ENCODE assay signal across 8 cellular contexts in genomic region chr2:65128297-65129190, GRCh38. TPM values are rescaled to one million over a fixed set of nuclear protein-coding genes. Genes with fewer than 3 reads are reported as not detected.
DNase-seq lines count a peak whose midpoint lies in the region; ATAC-seq and TF ChIP-seq lines count a peak whose summit lies in the region.

No MANE protein-coding gene starts in this region.

- H3K4me3 ChIP-seq in WERI-Rb-1 (ENCODE audit: low read depth, low read length) = peak overlapping the region; percentile 92
- peak overlapping the region; percentile 62 to 97 for H3K4me3 ChIP-seq in foreskin fibroblast (ENCODE audit: low read depth in 1 of 2, low read length in 2 of 2)

- no peaks in the 10 kb centered on the region for H3K27me3 ChIP-seq in WERI-Rb-1 (ENCODE audit: insufficient read depth, low read depth, severe bottlenecking)

- peak overlapping the region; percentile 97 for H3K27ac ChIP-seq in WERI-Rb-1

- ATAC-seq in HG02678 (IDR thresholded peaks at IDR 0.05; ENCODE audit: unreplicated experiment) (no peak), GM18511 (IDR thresholded peaks at IDR 0.05; ENCODE audit: unreplicated experiment) (no peak)

- TF ChIP-seq CTCF in WERI-Rb-1 (IDR thresholded peaks at IDR 0.05; ENCODE audit: low read depth, low read length) (no peak), foreskin fibroblast (IDR thresholded peaks at IDR 0.05; ENCODE audit: low read depth, low read length) (no peak)

- H3K9me3 ChIP-seq in WERI-Rb-1 (ENCODE audit: severe bottlenecking) = peaks cover 2% of the 10 kb centered on the region

- H3K36me3 ChIP-seq in WERI-Rb-1 = peaks cover 10% of the 10 kb centered on the region

- DNase-seq in stimulated activated CD4-positive, alpha-beta T cell treated with anti-CD3 and anti-CD28 coated beads, Interleukin-4, amount 100 ng/mL, for 24 hours = peak; percentile 8
- DNase-seq in stimulated activated CD4-positive, alpha-beta T cell treated with anti-CD3 and anti-CD28 coated beads, Interleukin-12 subunit alpha, Interleukin-12 subunit beta, amount 100 ng/mL, for 4 hours = no peak
- DNase-seq in WERI-Rb-1 (no peak), foreskin fibroblast (peak in 1 of 2 donors; percentile 65), renal cortical epithelial cell (ENCODE audit: low read depth) (peak; percentile 53), amygdala (lab: John Stamatoyannopoulos, UW) (no peak)

RNA-seq across cellular contexts. Expression of gene RAB1A, which starts 1.4 kb away (rescaled TPM):
- 97.2 and 218 TPM in 2 replicates for total RNA-seq in renal cortical epithelial cell

Comparison
In these comparisons a context has a peak if more than half of its experiments do, and no peak if none do; other contexts are left out.
1. DNase-seq: peak in stimulated activated CD4-positive, alpha-beta T cell treated with anti-CD3 and anti-CD28 coated beads, Interleukin-4, amount 100 ng/mL, for 24 hours (single experiment) and renal cortical epithelial cell (single experiment); none in stimulated activated CD4-positive, alpha-beta T cell treated with anti-CD3 and anti-CD28 coated beads, Interleukin-12 subunit alpha, Interleukin-12 subunit beta, amount 100 ng/mL, for 4 hours (single experiment), WERI-Rb-1 (single experiment) and amygdala (0 of 56).